ENCODE assay signal across 16 cellular contexts in the genomic region with DNA sequence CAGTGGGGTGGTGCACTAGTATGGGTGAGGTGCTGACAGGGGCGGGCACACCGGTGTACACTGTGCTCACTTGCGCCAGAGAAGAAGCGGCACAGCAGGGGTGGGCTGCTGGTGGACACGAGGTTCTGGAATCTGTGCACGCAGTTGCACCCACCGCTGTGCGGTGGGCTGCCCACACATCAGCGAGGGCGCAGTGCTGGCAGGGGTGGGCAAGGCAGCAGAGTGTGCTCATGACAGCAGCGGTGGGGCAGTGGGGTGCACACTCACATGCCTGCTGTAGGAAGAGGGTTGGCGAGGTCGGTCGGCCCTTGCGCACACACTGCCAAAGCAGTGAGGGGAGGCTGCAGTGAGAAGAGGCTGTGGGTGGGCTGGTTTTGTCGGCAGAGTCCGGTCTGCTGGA.
DNase-seq lines count a peak whose midpoint lies in the region; ATAC-seq and TF ChIP-seq lines count a peak whose summit lies in the region.
"Had no signal": no experiment of that assay in that cellular context is flagged by ENCODE, and none has a peak within 500 bp of the region (broad histone marks: within the 10 kb centered on the region; RNA-seq: fewer than 3 reads in every experiment).

No MANE protein-coding gene starts in this region.

- H3K27me3 ChIP-seq in RWPE2 (ENCODE audit: insufficient read depth, poor library complexity, severe bottlenecking) (no peaks in the 10 kb centered on the region), neuronal stem cell (ENCODE audit: control insufficient read depth in 3 of 3, insufficient read depth in 3 of 3, low read depth in 1 of 3, low read length in 3 of 3) (no peaks in the 10 kb centered on the region)
- H3K27me3 ChIP-seq: BE2C had no signal

- CTCF ChIA-PET in T-cell (lab: Charles Lee) = no interaction called here

- no peaks in the 10 kb centered on the region for H3K36me3 ChIP-seq in RWPE2 (ENCODE audit: low read depth)
- no peaks in the 10 kb centered on the region for H3K36me3 ChIP-seq in neuronal stem cell (replicated peaks in 1 of 2; ENCODE audit: control insufficient read depth in 2 of 2, insufficient read depth in 2 of 2, low read length in 2 of 2)
- H3K36me3 ChIP-seq: BE2C, HAP-1 had no signal

- no peak overlapping the region for H2AK5ac ChIP-seq in neuronal stem cell (ENCODE audit: low read depth, low read length)

- no peaks in the 10 kb centered on the region for H3K79me1 ChIP-seq in neuronal stem cell (ENCODE audit: low read depth, low read length)

- POLR2A ChIA-PET in T-cell (lab: Charles Lee) = no interaction called here

- peak overlapping the region; percentile 68 for H4K8ac ChIP-seq in neuronal stem cell (ENCODE audit: low read depth, low read length)

- no peak overlapping the region for H3K27ac Mint-ChIP-seq in T-cell
- H3K27ac Mint-ChIP-seq: CD4-positive, alpha-beta memory T cell; GM23338 had no signal

- H3K9ac ChIP-seq in neuronal stem cell (ENCODE audit: low read depth, low read length, poor library complexity) = no peak overlapping the region

- H3K18ac ChIP-seq in neuronal stem cell (ENCODE audit: low read length) = peak overlapping the region; percentile 60

- H3K4me1 Mint-ChIP-seq in T-cell = no peaks in the 10 kb centered on the region
- H3K4me1 Mint-ChIP-seq: CD4-positive, alpha-beta memory T cell; GM23338 had no signal

- no CpG with 5 or more reads among the region's 17 CpGs for WGBS in neuronal stem cell (ENCODE audit: extremely low coverage in 2 of 2, insufficient read length in 2 of 2, insufficient replicate concordance in 1 of 2), 2 donors

- H3K14ac ChIP-seq in neuronal stem cell (ENCODE audit: low read length) = peak overlapping the region; percentile 84

- no peak overlapping the region for H2AFZ ChIP-seq in neuronal stem cell (ENCODE audit: low read length)
- H2AFZ ChIP-seq: GM23338 had no signal

- no peaks in the 10 kb centered on the region for H3K9me3 ChIP-seq in RWPE2 (ENCODE audit: severe bottlenecking)
- H3K9me3 ChIP-seq in neuronal stem cell (replicated peaks in 1 of 2; ENCODE audit: control insufficient read depth in 2 of 2, insufficient read depth in 1 of 2, low read depth in 1 of 2, low read length in 2 of 2) = peaks cover 0 to 2% of the 10 kb centered on the region in 2 donors
- H3K9me3 ChIP-seq: BE2C, HAP-1 had no signal

- H3K4me2 ChIP-seq in neuronal stem cell (ENCODE audit: insufficient read depth, low read length, poor library complexity, severe bottlenecking) = no peak overlapping the region
- H3K4me2 ChIP-seq: A549, GM23338 had no signal

- ATAC-seq in RWPE2 (ENCODE audit: low read depth) = no peak
- ATAC-seq in esophagus mucosa = peak; percentile 15
- no peak for ATAC-seq in T-cell (replicated peaks in 1 of 4)
- ATAC-seq: GM23338, HepG2 had no signal

- DNase-seq in RWPE2 (ENCODE audit: low spot score) (peak; percentile 29), neuronal stem cell (ENCODE audit: low spot score) (no peak), T-cell (no peak), NCI-H1048 (lab: John Stamatoyannopoulos, UW) (no peak), NCI-H2171 treated with DMSO at 0.1 percent for 48 hours (lab: John Stamatoyannopoulos, UW) (no peak)
- DNase-seq: BE2C, DMS153, DMS79 treated with DMSO at 0.1 percent for 48 hours, GDM1 had no signal

- no peak for TF ChIP-seq CTCF in RWPE2 (IDR thresholded peaks at IDR 0.05; ENCODE audit: poor library complexity, severe bottlenecking)

- H3K27me3 Mint-ChIP-seq in T-cell = no peaks in the 10 kb centered on the region
- H3K27me3 Mint-ChIP-seq: CD4-positive, alpha-beta memory T cell had no signal

- no peak overlapping the region for H2BK15ac ChIP-seq in neuronal stem cell (ENCODE audit: low read length)

- no peak overlapping the region for H3K4ac ChIP-seq in neuronal stem cell (ENCODE audit: low read length)

- no peak overlapping the region for H2BK5ac ChIP-seq in neuronal stem cell (ENCODE audit: low read length)

- no peak overlapping the region for H3K4me3 Mint-ChIP-seq in T-cell
- H3K4me3 Mint-ChIP-seq: CD4-positive, alpha-beta memory T cell; GM23338 had no signal

- H2BK12ac ChIP-seq in neuronal stem cell (ENCODE audit: low read length) = no peak overlapping the region

- peak overlapping the region; percentile 49 for H3K23ac ChIP-seq in neuronal stem cell (ENCODE audit: low read depth, low read length, poor library complexity)

- H3K27ac ChIP-seq in RWPE2 (ENCODE audit: poor library complexity, severe bottlenecking) (no peak overlapping the region), neuronal stem cell (replicated peaks; ENCODE audit: low read length) (no peak overlapping the region)
- H3K27ac ChIP-seq: A549, C4-2B had no signal

- no peaks in the 10 kb centered on the region for H3K36me3 Mint-ChIP-seq in T-cell
- H3K36me3 Mint-ChIP-seq: CD4-positive, alpha-beta memory T cell had no signal

- H3K4me3 ChIP-seq in RWPE2 (ENCODE audit: severe bottlenecking) = no peak overlapping the region
- peak overlapping the region in 1 of 2 donors; percentile 57 for H3K4me3 ChIP-seq in neuronal stem cell (ENCODE audit: low read length in 2 of 2)
- H3K4me3 ChIP-seq: A549, GM23338, HAP-1 had no signal

- no peak overlapping the region for H2BK120ac ChIP-seq in neuronal stem cell (ENCODE audit: low read depth, low read length)

- H3K9me3 Mint-ChIP-seq in T-cell = peaks cover 12 to 38% (median 36%) of the 10 kb centered on the region in 3 donors
- H3K9me3 Mint-ChIP-seq: GM23338 had no signal

- H4K91ac ChIP-seq in neuronal stem cell (ENCODE audit: low read depth, low read length, poor library complexity) = no peak overlapping the region

- H3K4me1 ChIP-seq in RWPE2 (ENCODE audit: insufficient read depth, poor library complexity, severe bottlenecking) = no peaks in the 10 kb centered on the region
- H3K4me1 ChIP-seq in neuronal stem cell (ENCODE audit: control insufficient read depth in 2 of 2, insufficient read depth in 1 of 2, low read depth in 1 of 2, low read length in 2 of 2) = no peaks in the 10 kb centered on the region
- H3K4me1 ChIP-seq: A549, BE2C, HAP-1 had no signal
